ENCODE assay signal across 10 cellular contexts in the genomic region with DNA sequence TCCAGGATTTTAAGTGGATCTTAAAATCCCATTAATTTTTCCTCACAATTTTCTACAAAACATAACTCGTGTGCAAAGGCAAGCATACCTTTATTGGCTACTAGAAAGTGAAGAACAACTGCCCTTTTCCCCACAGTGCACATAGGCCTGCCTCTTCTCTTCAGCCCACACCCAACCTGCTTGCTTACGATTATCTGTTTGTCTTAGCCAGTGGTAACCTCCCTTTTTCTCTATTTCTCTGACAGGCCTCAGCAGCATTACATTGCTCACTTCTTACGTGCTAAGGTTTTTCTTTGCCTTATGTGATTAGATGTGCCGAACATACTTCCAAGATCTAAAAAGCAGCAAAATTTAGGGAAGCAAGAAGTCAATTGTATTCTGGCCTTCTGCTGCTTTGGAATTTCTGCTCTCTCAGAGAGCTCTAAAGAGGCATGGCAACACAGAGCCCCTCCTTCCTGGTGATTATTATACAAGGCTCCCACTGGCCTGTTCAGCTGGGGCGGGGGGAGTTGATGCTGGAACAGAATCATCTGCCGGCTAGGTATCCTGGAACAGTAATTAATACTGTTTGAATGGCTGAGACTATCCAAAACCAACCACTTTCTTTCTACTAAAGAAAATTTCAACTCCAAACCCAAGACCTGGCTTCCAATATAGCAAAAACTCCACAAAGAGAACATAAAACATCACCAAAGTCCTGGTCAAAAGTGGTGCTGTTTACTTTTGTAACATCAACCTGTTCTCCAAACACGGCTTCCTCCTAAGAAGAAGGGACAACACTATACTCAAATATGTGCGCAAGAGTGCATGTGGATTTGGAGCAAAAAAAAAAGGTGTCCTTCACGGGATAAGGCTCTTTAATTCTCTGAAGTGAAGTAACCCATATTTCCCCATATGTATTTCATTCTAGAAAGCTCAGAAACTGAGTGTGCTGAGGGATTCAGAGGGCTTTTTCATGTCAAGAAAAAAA. TPM values are rescaled to one million over a fixed set of nuclear protein-coding genes. Genes with fewer than 3 reads are reported as not detected.
DNase-seq lines count a peak whose midpoint lies in the region; ATAC-seq and TF ChIP-seq lines count a peak whose summit lies in the region.
"Had no signal": no experiment of that assay in that cellular context is flagged by ENCODE, and none has a peak within 500 bp of the region (broad histone marks: within the 10 kb centered on the region; RNA-seq: fewer than 3 reads in every experiment).

No MANE protein-coding gene starts in this region.

- intact Hi-C loops in Right ventricle myocardium superior (cut with DNase I) (no loop called here), Right ventricle myocardium inferior (cut with DNase I) (no loop called here), upper lobe of right lung (cut with DNase I) (no loop called here)

- H3K4me1 ChIP-seq in upper lobe of right lung = peaks cover 64% of the 10 kb centered on the region

- no peaks in the 10 kb centered on the region for H3K9me3 ChIP-seq in upper lobe of right lung
- H3K9me3 ChIP-seq: BLaER1 had no signal

- H3K27me3 Mint-ChIP-seq in effector memory CD8-positive, alpha-beta T cell = no peaks in the 10 kb centered on the region
- H3K27me3 Mint-ChIP-seq in naive B cell = no peaks in the 10 kb centered on the region

- DNase-seq in Right ventricle myocardium superior = no peak
- no peak for DNase-seq in Right ventricle myocardium inferior (ENCODE audit: missing footprints)
- no peak for DNase-seq in effector memory CD8-positive, alpha-beta T cell
- no peak for DNase-seq in naive B cell
- DNase-seq in upper lobe of right lung = no peak
- DNase-seq in NCI-H146 treated with DMSO at 0.1 percent for 48 hours (lab: John Stamatoyannopoulos, UW; ENCODE audit: unreplicated experiment) = no peak
- DNase-seq: brain microvascular endothelial cell had no signal

- H3K27me3 ChIP-seq in upper lobe of right lung = no peaks in the 10 kb centered on the region
- H3K27me3 ChIP-seq: BLaER1, brain microvascular endothelial cell had no signal

- TF ChIP-seq CTCF in upper lobe of right lung (IDR thresholded peaks at IDR 0.05) = no peak

- H3K9me3 Mint-ChIP-seq in effector memory CD8-positive, alpha-beta T cell = no peaks in the 10 kb centered on the region
- no peaks in the 10 kb centered on the region for H3K9me3 Mint-ChIP-seq in naive B cell

- no peak overlapping the region for H3K4me3 ChIP-seq in upper lobe of right lung
- H3K4me3 ChIP-seq: BLaER1 had no signal

- ATAC-seq in Right ventricle myocardium superior (ENCODE audit: poor library complexity) = peak; percentile 33
- ATAC-seq in Right ventricle myocardium inferior = no peak
- peak; percentile 35 for ATAC-seq in effector memory CD8-positive, alpha-beta T cell (replicated peaks)
- no peak for ATAC-seq in naive B cell (ENCODE audit: low read depth in 2 of 2)
- peak; percentile 36 for ATAC-seq in upper lobe of right lung
- ATAC-seq in GM21717 (IDR thresholded peaks at IDR 0.05; ENCODE audit: unreplicated experiment) = no peak
- no peak for ATAC-seq in GM21390 (IDR thresholded peaks at IDR 0.05; ENCODE audit: unreplicated experiment)

- peaks cover 46 to 69% of the 10 kb centered on the region in 2 donors for H3K4me1 Mint-ChIP-seq in effector memory CD8-positive, alpha-beta T cell (ENCODE audit: low read depth in 2 of 2)
- H3K4me1 Mint-ChIP-seq in naive B cell = peaks cover 19 to 42% (median 25%) of the 10 kb centered on the region in 3 donors

- H3K36me3 Mint-ChIP-seq in effector memory CD8-positive, alpha-beta T cell (ENCODE audit: insufficient read depth) = peaks cover 7% of the 10 kb centered on the region
- H3K36me3 Mint-ChIP-seq in naive B cell = no peaks in the 10 kb centered on the region

- peak overlapping the region; percentile 11 to 54 for H3K4me3 Mint-ChIP-seq in effector memory CD8-positive, alpha-beta T cell
- H3K4me3 Mint-ChIP-seq in naive B cell = no peak overlapping the region

- H3K27ac ChIP-seq in upper lobe of right lung = peak overlapping the region; percentile 18
- H3K27ac ChIP-seq: BLaER1, brain microvascular endothelial cell had no signal

- peak overlapping the region; percentile 74 to 89 for H3K27ac Mint-ChIP-seq in effector memory CD8-positive, alpha-beta T cell
- H3K27ac Mint-ChIP-seq in naive B cell = peak overlapping the region in 4 of 6 donors; percentile 3 to 54 (median 8)

- H3K36me3 ChIP-seq in upper lobe of right lung = no peaks in the 10 kb centered on the region
- H3K36me3 ChIP-seq: BLaER1, brain microvascular endothelial cell had no signal

RNA-seq across cellular contexts. Expression of a gene that starts 6.8 kb away (rescaled TPM):
- total RNA-seq in Right ventricle myocardium superior = 39.6 TPM
- 44.0 TPM for total RNA-seq in Right ventricle myocardium inferior
- polyA plus RNA-seq in naive B cell (ENCODE audit: low read depth in 6 of 6) = under 1 TPM in 5 of 6 donors, not detected in 1; 0.60 to 0.87 (median 0.71) TPM
- 46.1 TPM for total RNA-seq in upper lobe of right lung

Comparison
In these comparisons a context has a peak if more than half of its experiments do, and no peak if none do; other contexts are left out.
1. ATAC-seq: peak in Right ventricle myocardium superior (single experiment), effector memory CD8-positive, alpha-beta T cell (single experiment) and upper lobe of right lung (single experiment); none in Right ventricle myocardium inferior (single experiment), naive B cell (0 of 2), GM21717 (single experiment) and GM21390 (single experiment).
2. H3K4me3 Mint-ChIP-seq: peak in effector memory CD8-positive, alpha-beta T cell (2 of 2); none in naive B cell (0 of 8).